8 cellular contexts compared by ENCODE assay signal in genomic region chr7:39624202-39624807, GRCh38. TPM values are rescaled to one million over a fixed set of nuclear protein-coding genes. Genes with fewer than 3 reads are reported as not detected.
A peak's percentile ranks its signal among the peaks of the same experiment; 100 is the strongest.
DNase-seq lines count a peak whose midpoint lies in the region; ATAC-seq and TF ChIP-seq lines count a peak whose summit lies in the region.

No MANE protein-coding gene starts in this region.

- no peaks in the 10 kb centered on the region for H3K27me3 ChIP-seq in body of pancreas

- H3K36me3 ChIP-seq in body of pancreas (replicated peaks in 1 of 2; ENCODE audit: insufficient read depth in 1 of 2, low read depth in 2 of 2), result no peaks in the 10 kb centered on the region

- H3K4me1 ChIP-seq in body of pancreas, result peaks cover 49% of the 10 kb centered on the region

- no peaks in the 10 kb centered on the region for H3K9me3 ChIP-seq in body of pancreas

- TF ChIP-seq CTCF in body of pancreas (IDR thresholded peaks at IDR 0.05), result no peak

- 2 to 3% methylated on average over 11 of the region's 11 CpGs for WGBS in body of pancreas, 2 donors

- DNase-seq in stimulated activated CD4-positive, alpha-beta T cell treated with anti-CD3 and anti-CD28 coated beads, Interleukin-15, amount 100 ng/mL, for 24 hours, result peak; percentile 27
- no peak for DNase-seq in stimulated activated CD4-positive, alpha-beta T cell treated with anti-CD3 and anti-CD28 coated beads, Interleukin-1b, Interleukin-23, amount 100 ng/mL, for 48 hours
- DNase-seq in NCI-H82 (lab: John Stamatoyannopoulos, UW) (peak; percentile 52), body of pancreas (peak in 1 of 4 donors; percentile 14), left colon (peak; percentile 32 to 33), substantia nigra (lab: John Stamatoyannopoulos, UW) (peak in 1 of 49 donors; percentile 2)

- ATAC-seq in body of pancreas (no peak), left colon (no peak), HG02884 (IDR thresholded peaks at IDR 0.05; ENCODE audit: unreplicated experiment) (no peak), GM18519 (IDR thresholded peaks at IDR 0.05; ENCODE audit: low FRiP score, unreplicated experiment) (no peak)

- intact Hi-C loops in body of pancreas (cut with DNase I) (no loop called here), left colon (cut with DNase I, micrococcal nuclease) (no loop called here)

- TF ChIP-seq POLR2A in body of pancreas (IDR thresholded peaks at IDR 0.05), result no peak

- H3K27ac ChIP-seq in body of pancreas (peak overlapping the region; percentile 37 to 88 (median 85)), substantia nigra (ENCODE audit: low read depth, low read length, poor library complexity, severe bottlenecking) (peak overlapping the region; percentile 88)

- H3K4me3 ChIP-seq in body of pancreas, result peak overlapping the region; percentile 60 to 76

RNA-seq across cellular contexts. Expression of gene RALA, which starts 0.9 kb away (rescaled TPM):
- 10 to 100 TPM; 10.5 to 14.5 TPM for total RNA-seq in body of pancreas
- total RNA-seq in left colon, result 10 to 100 TPM; 51.3 to 52.4 TPM

RNA-seq across cellular contexts. Expression of gene YAE1, which starts 58.1 kb away (rescaled TPM):
- total RNA-seq in body of pancreas (1 to 10 TPM; 6.6 to 9.9 TPM), left colon (10 to 100 TPM; 19.0 to 27.4 TPM)
